Comparison of ENCODE assay signal across 9 cellular contexts in genomic region chr1:156076609-156077429, GRCh38. TPM values are rescaled to one million over a fixed set of nuclear protein-coding genes. Genes with fewer than 3 reads are reported as not detected.
A peak's percentile ranks its signal among the peaks of the same experiment; 100 is the strongest.
DNase-seq lines count a peak whose midpoint lies in the region; TF ChIP-seq lines count a peak whose summit lies in the region.
"Had no signal": no experiment of that assay in that cellular context is flagged by ENCODE, and none has a peak within 500 bp of the region (broad histone marks: within the 10 kb centered on the region; RNA-seq: fewer than 3 reads in every experiment).

No MANE protein-coding gene starts in this region.

- peaks cover 2% of the 10 kb centered on the region for H3K4me1 Mint-ChIP-seq in activated naive CD4-positive, alpha-beta T cell treated with anti-CD3 and anti-CD28 coated beads, Interleukin-2, amount 50 U/mL, for 24 hours

- peak overlapping the region; percentile 61 for H3K9ac ChIP-seq in mesendoderm (ENCODE audit: low read length)

- H3K4me3 ChIP-seq in coronary artery (peak overlapping the region; percentile 66), mesendoderm (ENCODE audit: low read length) (no peak overlapping the region), uterus (peak overlapping the region; percentile 43 to 52)
- H3K4me3 ChIP-seq: A549 had no signal

- WGBS in mesendoderm (ENCODE audit: extremely low coverage, insufficient coverage, low lambda C conversion rate), result no CpG with 5 or more reads among the region's 73 CpGs

- no peak overlapping the region for H3K27ac Mint-ChIP-seq in activated naive CD4-positive, alpha-beta T cell treated with anti-CD3 and anti-CD28 coated beads, Interleukin-2, amount 50 U/mL, for 24 hours

- H4K8ac ChIP-seq in mesendoderm (ENCODE audit: low read depth, low read length), result no peak overlapping the region

- peak overlapping the region; percentile 24 for H3K4ac ChIP-seq in mesendoderm (ENCODE audit: low read depth, low read length)

- H3K4me1 ChIP-seq in mesendoderm (ENCODE audit: control insufficient read depth, low read depth, low read length), result peaks cover 49% of the 10 kb centered on the region
- H3K4me1 ChIP-seq in uterus, result no peaks in the 10 kb centered on the region

- H3K56ac ChIP-seq in mesendoderm (ENCODE audit: low read length), result peak overlapping the region; percentile 77

- peak overlapping the region; percentile 12 for H3K4me3 Mint-ChIP-seq in activated naive CD4-positive, alpha-beta T cell treated with anti-CD3 and anti-CD28 coated beads, Interleukin-2, amount 50 U/mL, for 24 hours

- H3K27ac ChIP-seq in coronary artery (peak overlapping the region in 1 of 2 donors; percentile 35), mesendoderm (ENCODE audit: low read depth, low read length) (peak overlapping the region; percentile 59), uterus (peak overlapping the region; percentile 53 to 68)
- H3K27ac ChIP-seq: A549 had no signal

- peaks cover 31% of the 10 kb centered on the region for H3K79me1 ChIP-seq in mesendoderm (ENCODE audit: low read length)

- peaks cover 5% of the 10 kb centered on the region for H3K36me3 ChIP-seq in mesendoderm (ENCODE audit: control insufficient read depth, insufficient read depth, low read length)
- H3K36me3 ChIP-seq in uterus, result no peaks in the 10 kb centered on the region

- no peaks in the 10 kb centered on the region for H3K9me3 ChIP-seq in uterus
- H3K9me3 ChIP-seq: A549 had no signal

- no peaks in the 10 kb centered on the region for H3K36me3 Mint-ChIP-seq in activated naive CD4-positive, alpha-beta T cell treated with anti-CD3 and anti-CD28 coated beads, Interleukin-2, amount 50 U/mL, for 24 hours

- H3K27me3 Mint-ChIP-seq in activated naive CD4-positive, alpha-beta T cell treated with anti-CD3 and anti-CD28 coated beads, Interleukin-2, amount 50 U/mL, for 24 hours, result no peaks in the 10 kb centered on the region

- H3K27me3 ChIP-seq in mesendoderm (ENCODE audit: insufficient read depth, low read length, poor library complexity) (no peaks in the 10 kb centered on the region), uterus (no peaks in the 10 kb centered on the region)

- H3K79me2 ChIP-seq in mesendoderm (ENCODE audit: control insufficient read depth, insufficient read depth, low read length), result peaks cover 63% of the 10 kb centered on the region

- peak overlapping the region; percentile 28 for H3K4me2 ChIP-seq in mesendoderm (ENCODE audit: low read length)
- H3K4me2 ChIP-seq: A549 had no signal

- intact Hi-C loops in uterus (cut with DNase I; ENCODE audit: low total_unique reads), result no loop called here

- no peak for TF ChIP-seq CTCF in coronary artery (IDR thresholded peaks at IDR 0.05)
- peak in 1 of 4 experiments; percentile 16 for TF ChIP-seq CTCF in uterus (IDR thresholded peaks at IDR 0.05)

- no peak for DNase-seq in activated naive CD4-positive, alpha-beta T cell treated with Interleukin-2 at 50 U/mL for 16 hours
- no peak for DNase-seq in coronary artery (ENCODE audit: low spot score)
- no peak for DNase-seq in mesendoderm
- DNase-seq in uterus, result peak; percentile 68 to 69
- DNase-seq in OCI-M1 (lab: John Stamatoyannopoulos, UW), result no peak
- DNase-seq in LoVo (ENCODE audit: low spot score), result no peak
- no peak for DNase-seq in NCI-H2107 treated with DMSO at 0.1 percent for 48 hours (lab: John Stamatoyannopoulos, UW; ENCODE audit: unreplicated experiment)

- H2AK5ac ChIP-seq in mesendoderm (ENCODE audit: low read length), result peak overlapping the region; percentile 54

- peak overlapping the region; percentile 18 for H2BK5ac ChIP-seq in mesendoderm (ENCODE audit: low read length)

- H2BK15ac ChIP-seq in mesendoderm (replicated peaks; ENCODE audit: low read depth), result no peak overlapping the region

- peak overlapping the region; percentile 19 for H3K18ac ChIP-seq in mesendoderm (ENCODE audit: low read length)

- no peak overlapping the region for H2BK120ac ChIP-seq in mesendoderm (ENCODE audit: low read depth, low read length)

- H3K9me3 Mint-ChIP-seq in activated naive CD4-positive, alpha-beta T cell treated with anti-CD3 and anti-CD28 coated beads, Interleukin-2, amount 50 U/mL, for 24 hours, result no peaks in the 10 kb centered on the region

- H3K23ac ChIP-seq in mesendoderm (ENCODE audit: low read length), result peak overlapping the region; percentile 99

- peak; percentile 20 to 40 for TF ChIP-seq POLR2A in uterus (IDR thresholded peaks at IDR 0.05)

- H4K5ac ChIP-seq in mesendoderm (ENCODE audit: low read length), result no peak overlapping the region

RNA-seq across cellular contexts. Expression of gene MEX3A, which starts 5.4 kb away (rescaled TPM):
- 44.2 TPM for polyA plus RNA-seq in mesendoderm (2013, experiment 1 of 2)
- 43.0 TPM for polyA plus RNA-seq in mesendoderm (2013, experiment 2 of 2)
- total RNA-seq in uterus, result 10 to 100 TPM in 1 of 4 donors, 1 to 10 TPM in 1, under 1 TPM in 2; 0.29 to 13.3 (median 2.0) TPM

RNA-seq across cellular contexts. Expression of gene RAB25, which starts 15.9 kb away (rescaled TPM):
- 49.9 TPM for polyA plus RNA-seq in mesendoderm (2013, experiment 1 of 2)
- polyA plus RNA-seq in mesendoderm (2013, experiment 2 of 2), result 48.3 TPM
- 1 to 10 TPM in 2 of 4 donors, not detected in 2; 5.0 to 5.5 TPM for total RNA-seq in uterus
- polyA plus RNA-seq: A549 had no signal

RNA-seq across cellular contexts. Expression of gene LAMTOR2, which starts 22.2 kb away (rescaled TPM):
- 58.6 TPM for polyA plus RNA-seq in mesendoderm (2013, experiment 1 of 2)
- 51.9 TPM for polyA plus RNA-seq in mesendoderm (2013, experiment 2 of 2)
- total RNA-seq in uterus, result 10 to 100 TPM; 17.3 to 97.6 (median 38.1) TPM

RNA-seq across cellular contexts. Expression of gene UBQLN4, which starts 23.2 kb away (rescaled TPM):
- 31.9 TPM for polyA plus RNA-seq in mesendoderm (2013, experiment 1 of 2)
- 31.5 TPM for polyA plus RNA-seq in mesendoderm (2013, experiment 2 of 2)
- total RNA-seq in uterus, result 10 to 100 TPM in 2 of 4 donors, 1 to 10 TPM in 2; 2.6 to 47.0 (median 12.8) TPM

RNA-seq across cellular contexts. Expression of gene LMNA, which starts 37.7 kb away (rescaled TPM):
- 59.4 TPM for polyA plus RNA-seq in mesendoderm (2013, experiment 1 of 2)
- polyA plus RNA-seq in mesendoderm (2013, experiment 2 of 2), result 59.0 TPM
- total RNA-seq in uterus, result 100 to 1,000 TPM; 245 to 533 (median 373) TPM

Comparison
In these comparisons a context has a peak if more than half of its experiments do, and no peak if none do; other contexts are left out.
1. DNase-seq: peak in uterus (2 of 2); none in activated naive CD4-positive, alpha-beta T cell treated with Interleukin-2 at 50 U/mL for 16 hours (single experiment), coronary artery (single experiment), mesendoderm (single experiment), OCI-M1 (single experiment), LoVo (single experiment) and NCI-H2107 treated with DMSO at 0.1 percent for 48 hours (single experiment).